Comparison of ENCODE assay signal across 16 cellular contexts in genomic region chr2:1640301-1641135, GRCh38.
DNase-seq lines count a peak whose midpoint lies in the region; ATAC-seq, FAIRE-seq and TF ChIP-seq lines count a peak whose summit lies in the region.
"Had no signal": no experiment of that assay in that cellular context is flagged by ENCODE, and none has a peak within 500 bp of the region (broad histone marks: within the 10 kb centered on the region; RNA-seq: fewer than 3 reads in every experiment).

No MANE protein-coding gene starts in this region.

- H3K27me3 Mint-ChIP-seq in neural crest cell (ENCODE audit: low read depth) = no peaks in the 10 kb centered on the region
- H3K27me3 Mint-ChIP-seq: IgD-negative memory B cell had no signal

- peaks cover 17% of the 10 kb centered on the region for H3K36me3 Mint-ChIP-seq in neural crest cell (ENCODE audit: low read depth)
- H3K36me3 Mint-ChIP-seq: IgD-negative memory B cell had no signal

- peaks cover 20% of the 10 kb centered on the region for H3K4me1 Mint-ChIP-seq in neural crest cell
- H3K4me1 Mint-ChIP-seq: IgD-negative memory B cell had no signal

- TF ChIP-seq CTCF in neural crest cell (conservative IDR thresholded peaks at IDR 0.05) = no peak

- ATAC-seq in left ventricle myocardium superior (no peak), GM21723 (IDR thresholded peaks at IDR 0.05; ENCODE audit: unreplicated experiment) (no peak), GM21576 (IDR thresholded peaks at IDR 0.05; ENCODE audit: unreplicated experiment) (no peak)

- no peak for FAIRE-seq in GM19239 (lab: Jason Lieb, UNC)
- FAIRE-seq: A204.1 had no signal

- intact Hi-C loops in cardiac septum (cut with DNase I) = no loop called here
- intact Hi-C loops in left ventricle myocardium superior (cut with micrococcal nuclease) = no loop called here

- H3K9me3 Mint-ChIP-seq in neural crest cell = no peaks in the 10 kb centered on the region
- H3K9me3 Mint-ChIP-seq: HFFc6, IgD-negative memory B cell had no signal

- H3K27ac Mint-ChIP-seq in neural crest cell (ENCODE audit: unreplicated experiment) = peak overlapping the region; percentile 86
- H3K27ac Mint-ChIP-seq: HFFc6, IgD-negative memory B cell had no signal

- H3K4me3 Mint-ChIP-seq in neural crest cell = no peak overlapping the region
- H3K4me3 Mint-ChIP-seq: HFFc6 had no signal

- DNase-seq in cardiac septum (ENCODE audit: low spot score) = peak; percentile 67
- no peak for DNase-seq in left ventricle myocardium superior
- peak; percentile 38 for DNase-seq in islet precursor cell
- no peak for DNase-seq in neural crest cell (ENCODE audit: low read depth, low spot score)
- DNase-seq in GM19239 (ENCODE audit: insufficient read length, low spot score) = no peak
- DNase-seq in NK-92 treated with Interleukin-12 subunit alpha and Interleukin-12 subunit beta, amount 100 ng/mL, for 24 hours (lab: John Stamatoyannopoulos, UW) = no peak
- DNase-seq: DMS53, GOT3, HFFc6, NCI-H1417, NCI-H1930, NCI-H2171 treated with DMSO at 0.1 percent for 48 hours had no signal

Comparison
In these comparisons a context has a peak if more than half of its experiments do, and no peak if none do; other contexts are left out.
1. DNase-seq: peak in cardiac septum (single experiment) and islet precursor cell (single experiment); none in left ventricle myocardium superior (single experiment), neural crest cell (single experiment), GM19239 (single experiment) and NK-92 treated with Interleukin-12 subunit alpha and Interleukin-12 subunit beta, amount 100 ng/mL, for 24 hours (single experiment).